ENCODE assay signal across 8 cellular contexts in the genomic region with DNA sequence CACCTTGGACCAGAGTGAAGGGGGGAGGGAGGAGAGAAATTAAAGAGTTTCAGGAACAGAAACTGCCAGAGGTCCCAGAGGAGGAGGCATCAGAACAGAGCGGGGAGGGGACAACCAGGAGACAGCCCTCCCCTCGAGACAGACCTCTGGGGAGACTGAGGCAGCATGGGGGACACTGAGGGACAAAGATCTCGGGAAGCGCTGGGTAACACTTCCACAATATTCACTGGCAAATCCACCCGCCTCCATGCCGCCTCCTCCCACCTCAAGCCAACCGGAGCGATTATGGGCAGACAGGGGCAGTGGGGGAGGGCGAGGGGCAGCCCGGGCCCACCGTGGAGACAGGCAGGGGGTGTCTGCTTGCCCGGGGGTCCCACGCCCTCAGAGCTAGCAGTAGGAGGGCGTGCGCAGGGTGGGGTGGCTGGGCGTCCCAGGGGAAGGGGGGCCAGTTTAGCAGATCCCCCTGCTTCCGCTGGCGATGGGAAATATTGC. TPM values are rescaled to one million over a fixed set of nuclear protein-coding genes. Genes with fewer than 3 reads are reported as not detected.
A peak's percentile ranks its signal among the peaks of the same experiment; 100 is the strongest.
DNase-seq lines count a peak whose midpoint lies in the region; ATAC-seq, FAIRE-seq and TF ChIP-seq lines count a peak whose summit lies in the region.

No MANE protein-coding gene starts in this region.

- TF ChIP-seq EP300 in A549 (IDR thresholded peaks at IDR 0.05) (no peak), K562 (IDR thresholded peaks at IDR 0.05; ENCODE audit: low read length) (no peak)

- peaks cover 84% of the 10 kb centered on the region for H3K79me2 ChIP-seq in K562 (ENCODE audit: control insufficient read depth, insufficient read depth, low read length)

- H3K27ac ChIP-seq in A549 (peak overlapping the region; percentile 90 to 98), HL-60 (replicated peaks) (no peak overlapping the region), K562 (ENCODE audit: extremely low read depth, low read depth, low read length) (peak overlapping the region; percentile 83; the same call in 1 of the 3 replicates), mesodermal cell (ENCODE audit: low read depth, low read length, severe bottlenecking) (no peak overlapping the region)

- peaks cover 9% of the 10 kb centered on the region for H4K20me1 ChIP-seq in K562 (replicated peaks; ENCODE audit: control insufficient read depth, insufficient read depth, low read length)

- intact Hi-C loops in K562 (cut with micrococcal nuclease): no loop called here

- TF ChIP-seq CTCF in A549 (IDR thresholded peaks at IDR 0.05) (no peak), HL-60 (IDR thresholded peaks at IDR 0.05; ENCODE audit: insufficient read depth, low read length) (no peak), K562 (IDR thresholded peaks at IDR 0.05 in 2 of 3, conservative IDR thresholded peaks at IDR 0.05 in 1 of 3; ENCODE audit: insufficient read depth in 2 of 3, low read depth in 1 of 3, low read length in 3 of 3) (no peak)

- DNase-seq in A549 (ENCODE audit: low read depth in 1 of 2, low spot score in 1 of 2) (no peak), HL-60 (ENCODE audit: low read depth in 1 of 2, low spot score in 1 of 2) (no peak), K562 (ENCODE audit: extremely low read depth in 1 of 4, low spot score in 3 of 4) (no peak), superior temporal gyrus (ENCODE audit: extremely low spot score) (no peak), amygdala (lab: John Stamatoyannopoulos, UW) (no peak), DMS53 (lab: John Stamatoyannopoulos, UW) (no peak), NCI-H1436 treated with DMSO at 0.1 percent for 48 hours (lab: John Stamatoyannopoulos, UW) (no peak)

- H3K9ac ChIP-seq in K562 (ENCODE audit: insufficient read depth in 1 of 2, low read depth in 2 of 2, low read length in 2 of 2): peak overlapping the region; percentile 86 to 94

- H3K4me2 ChIP-seq in A549 (peak overlapping the region; percentile 82), K562 (ENCODE audit: insufficient read depth, low read length) (peak overlapping the region; percentile 92)

- TF ChIP-seq RAD21 in A549 (conservative IDR thresholded peaks at IDR 0.05 in 1 of 2, IDR thresholded peaks at IDR 0.05 in 1 of 2) (no peak), K562 (CRISPR knock-in tag; conservative IDR thresholded peaks at IDR 0.05 in 1 of 2, IDR thresholded peaks at IDR 0.05 in 1 of 2) (no peak)

- CTCF ChIA-PET in A549 (lab: Yijun Ruan, JAX) (interaction anchor here (0.6 to 5.8 kb wide), 5 partner anchors 12 to 299 kb away, joined by 3 to 107 read pairs (median 5); a partner anchor contains a TSS), K562 (lab: Yijun Ruan, JAX; ENCODE audit: low intra/inter-chr PET ratio) (no interaction called here)

- POLR2A ChIA-PET in A549 (lab: Yijun Ruan, JAX) (no interaction called here), K562 (lab: Yijun Ruan, JAX) (interaction anchor here (0.6 to 0.9 kb wide), 3 partner anchors 10 to 15 kb away, joined by 3 read pairs; no protein-coding TSS in a partner anchor)

- in situ Hi-C loops in K562 (cut with MboI): no loop called here

- BruUV-seq in K562 (replicated peaks; lab: Mats Ljungman, UMichigan): no TSS peak

- no peak for TF ChIP-seq POLR2A in A549 (IDR thresholded peaks at IDR 0.05; ENCODE audit: low read length)
- no peak for TF ChIP-seq POLR2A in K562 (conservative IDR thresholded peaks at IDR 0.05)

- H3K27me3 ChIP-seq in HL-60 (ENCODE audit: insufficient read depth, poor library complexity, severe bottlenecking): peaks cover 45% of the 10 kb centered on the region
- no peaks in the 10 kb centered on the region for H3K27me3 ChIP-seq in K562 (ENCODE audit: control insufficient read depth in 2 of 2, insufficient read depth in 2 of 2, low read length in 2 of 2)

- peaks cover 6% of the 10 kb centered on the region; the same call in 1 of the 3 replicates for H3K36me3 ChIP-seq in K562 (ENCODE audit: control insufficient read depth, insufficient read depth, low read length)
- peaks cover 15% of the 10 kb centered on the region for H3K36me3 ChIP-seq in mesodermal cell (ENCODE audit: control insufficient read depth, insufficient read depth, low read length)

- ATAC-seq in A549 (no peak), K562 (no peak)

- no peak for FAIRE-seq in A549 (lab: Jason Lieb, UNC)
- no peak for FAIRE-seq in K562 (lab: Jason Lieb, UNC)

- H3K9me1 ChIP-seq in K562 (ENCODE audit: control insufficient read depth, insufficient read depth, low read length): peaks cover 4% of the 10 kb centered on the region

- no peaks in the 10 kb centered on the region for H3K9me3 ChIP-seq in A549
- no peaks in the 10 kb centered on the region for H3K9me3 ChIP-seq in K562 (replicated peaks; ENCODE audit: control insufficient read depth, insufficient read depth, low read depth, low read length)
- no peaks in the 10 kb centered on the region for H3K9me3 ChIP-seq in mesodermal cell (ENCODE audit: control insufficient read depth, low read length)

- 6% methylated on average over 18 of the region's 18 CpGs for WGBS in A549 (ENCODE audit: missing lambda C conversion rate)
- WGBS in K562 (ENCODE audit: insufficient coverage, low coverage, missing lambda C conversion rate): 14% methylated on average over 14 of the region's 18 CpGs
- WGBS in mesodermal cell (ENCODE audit: insufficient coverage in 2 of 2), 2 experiments: 2 to 6% methylated on average over 3 to 13 of the region's 18 CpGs

- H2AFZ ChIP-seq in K562 (ENCODE audit: low read depth, low read length): 0 out of 2 replicates have a peak overlapping the region, but pooled peaks have one; percentile 19

- peak overlapping the region; percentile 96 for H3K4me3 ChIP-seq in A549
- H3K4me3 ChIP-seq in HL-60 (replicated peaks; ENCODE audit: insufficient read depth, low read length): peak overlapping the region; percentile 52
- H3K4me3 ChIP-seq in K562: peak overlapping the region; percentile 92
- peak overlapping the region; percentile 93 for H3K4me3 ChIP-seq in mesodermal cell (ENCODE audit: extremely low read depth, insufficient read depth, low read length, poor library complexity, severe bottlenecking)

- peaks cover 49% of the 10 kb centered on the region for H3K4me1 ChIP-seq in A549
- peaks cover 22 to 56% of the 10 kb centered on the region in 2 experiments for H3K4me1 ChIP-seq in K562 (replicated peaks in 1 of 2; ENCODE audit: control insufficient read depth in 2 of 2, insufficient read depth in 2 of 2, low read length in 2 of 2)
- H3K4me1 ChIP-seq in mesodermal cell (ENCODE audit: control insufficient read depth, insufficient read depth, low read length, poor library complexity, severe bottlenecking): peaks cover 6% of the 10 kb centered on the region

RNA-seq across cellular contexts. Expression of a gene that starts 1.2 kb away (rescaled TPM):
- polyA plus RNA-seq in A549 (2011; rRNA removed) (19.9 and 21.2 TPM in 2 replicates), A549 (2017; fragmentation: RNase III; extraction: RNeasy Plus Mini Kit Qiagen cat#74134 plus additional on column Dnase treatment) (33.9 to 43.6 TPM (median 42.5 TPM) in 3 replicates), K562 (2011; rRNA removed) (5.9 and 7.0 TPM in 2 replicates), K562 (2014; fragmentation: Illumina TruSeq; extraction: Trizol) (14.0 and 17.8 TPM in 2 replicates), K562 (2014; fragmentation: Nextera tagmentation; extraction: Ambion mirVana) (1 to 10 TPM; 1.3 to 1.4 TPM), K562 (2014; rRNA removed) (17.1 and 20.3 TPM in 2 replicates)
- 44.9 and 56.9 TPM in 2 replicates for polyA plus RNA-seq in A549 (2012; cell fraction: cytosol; rRNA removed)
- 70.5 and 88.3 TPM in 2 replicates for polyA plus RNA-seq in A549 (2012; cell fraction: nucleus; rRNA removed)
- 30.6 and 31.4 TPM in 2 replicates for polyA minus RNA-seq in A549 (2011; rRNA and poly(A)+ RNA removed)
- 12.2 and 22.3 TPM in 2 replicates for total RNA-seq in K562 (2011; cell fraction: chromatin; rRNA removed; ENCODE audit: low replicate concordance)
- 14.2 and 14.7 TPM in 2 replicates for total RNA-seq in K562 (2011; cell fraction: nucleolus; rRNA removed)
- 12.9 and 19.9 TPM in 2 replicates for total RNA-seq in K562 (2011; cell fraction: nucleoplasm; rRNA removed)
- total RNA-seq in K562 (2014; rRNA removed) (6.6 and 8.3 TPM in 2 replicates), K562 (2014; rRNA removed; fragmentation: Illumina TruSeq; extraction: Trizol) (3.0 and 3.7 TPM in 2 replicates), K562 (2015; rRNA removed; fragmentation: Illumina TruSeq; extraction: Trizol) (4.0 and 5.1 TPM in 2 replicates), K562 (2021) (33.4 and 33.7 TPM in 2 replicates)
- 7.1 and 19.3 TPM in 2 replicates for polyA plus RNA-seq in K562 (2011; cell fraction: cytosol; rRNA removed)
- polyA plus RNA-seq in K562 (2011; cell fraction: nucleus; rRNA removed): 12.9 and 33.2 TPM in 2 replicates
- 22.2 and 28.1 TPM in 2 replicates for polyA plus RNA-seq in K562 (2012)
- polyA minus RNA-seq in K562 (2011; rRNA and poly(A)+ RNA removed): 4.2 and 5.7 TPM in 2 replicates
- 12.4 and 18.0 TPM in 2 replicates for polyA minus RNA-seq in K562 (2011; cell fraction: cytosol; rRNA and poly(A)+ RNA removed)
- 3.0 and 5.5 TPM in 2 replicates for polyA minus RNA-seq in K562 (2011; cell fraction: nucleus; rRNA and poly(A)+ RNA removed)
- polyA plus RNA-seq in mesodermal cell (2013, experiment 1 of 2): 63.2 TPM
- polyA plus RNA-seq in mesodermal cell (2013, experiment 2 of 2): 51.2 TPM

RNA-seq across cellular contexts. Expression of a gene that starts 5.6 kb away (rescaled TPM):
- polyA plus RNA-seq in A549 (2011; rRNA removed) (417 and 467 TPM in 2 replicates), A549 (2017; fragmentation: RNase III; extraction: RNeasy Plus Mini Kit Qiagen cat#74134 plus additional on column Dnase treatment) (463 to 466 TPM (median 465 TPM) in 3 replicates), K562 (2011; rRNA removed) (331 and 538 TPM in 2 replicates), K562 (2014; fragmentation: Illumina TruSeq; extraction: Trizol) (538 and 584 TPM in 2 replicates), K562 (2014; fragmentation: Nextera tagmentation; extraction: Ambion mirVana) (1,000 to 10,000 TPM; 2,413 to 2,775 TPM), K562 (2014; rRNA removed) (729 and 824 TPM in 2 replicates)
- polyA plus RNA-seq in A549 (2012; cell fraction: cytosol; rRNA removed): 1,169 and 1,263 TPM in 2 replicates
- 923 and 1,034 TPM in 2 replicates for polyA plus RNA-seq in A549 (2012; cell fraction: nucleus; rRNA removed)
- 409 and 535 TPM in 2 replicates for polyA minus RNA-seq in A549 (2011; rRNA and poly(A)+ RNA removed)
- total RNA-seq in K562 (2011; cell fraction: chromatin; rRNA removed; ENCODE audit: low replicate concordance): 28.6 and 81.3 TPM in 2 replicates
- total RNA-seq in K562 (2011; cell fraction: nucleolus; rRNA removed): 130 and 156 TPM in 2 replicates
- total RNA-seq in K562 (2011; cell fraction: nucleoplasm; rRNA removed): 96.8 and 111 TPM in 2 replicates
- total RNA-seq in K562 (2014; rRNA removed) (509 and 525 TPM in 2 replicates), K562 (2014; rRNA removed; fragmentation: Illumina TruSeq; extraction: Trizol) (498 and 574 TPM in 2 replicates), K562 (2015; rRNA removed; fragmentation: Illumina TruSeq; extraction: Trizol) (469 and 476 TPM in 2 replicates), K562 (2021) (460 and 522 TPM in 2 replicates)
- 662 and 1,258 TPM in 2 replicates for polyA plus RNA-seq in K562 (2011; cell fraction: cytosol; rRNA removed)
- 149 and 186 TPM in 2 replicates for polyA plus RNA-seq in K562 (2011; cell fraction: nucleus; rRNA removed)
- 361 and 450 TPM in 2 replicates for polyA plus RNA-seq in K562 (2012)
- polyA minus RNA-seq in K562 (2011; rRNA and poly(A)+ RNA removed): 209 and 374 TPM in 2 replicates
- polyA minus RNA-seq in K562 (2011; cell fraction: cytosol; rRNA and poly(A)+ RNA removed): 99.7 and 217 TPM in 2 replicates
- 36.3 and 46.2 TPM in 2 replicates for polyA minus RNA-seq in K562 (2011; cell fraction: nucleus; rRNA and poly(A)+ RNA removed)
- 253 TPM for polyA plus RNA-seq in mesodermal cell (2013, experiment 1 of 2)
- 243 TPM for polyA plus RNA-seq in mesodermal cell (2013, experiment 2 of 2)

RNA-seq across cellular contexts. Expression of a gene that starts 16.8 kb away (rescaled TPM):
- polyA plus RNA-seq in A549 (2011; rRNA removed) (24.5 and 32.6 TPM in 2 replicates), A549 (2017; fragmentation: RNase III; extraction: RNeasy Plus Mini Kit Qiagen cat#74134 plus additional on column Dnase treatment) (33.0 to 35.4 TPM (median 34.3 TPM) in 3 replicates), K562 (2011; rRNA removed) (13.0 and 20.5 TPM in 2 replicates), K562 (2014; fragmentation: Illumina TruSeq; extraction: Trizol) (15.0 and 29.4 TPM in 2 replicates), K562 (2014; fragmentation: Nextera tagmentation; extraction: Ambion mirVana) (10 to 100 TPM in 1 of 2 experiments, 1 to 10 TPM in 1; 5.0 to 10.7 TPM), K562 (2014; rRNA removed) (38.9 and 57.5 TPM in 2 replicates)
- 41.3 and 55.7 TPM in 2 replicates for polyA plus RNA-seq in A549 (2012; cell fraction: cytosol; rRNA removed)
- polyA plus RNA-seq in A549 (2012; cell fraction: nucleus; rRNA removed): 21.1 and 28.7 TPM in 2 replicates
- polyA minus RNA-seq in A549 (2011; rRNA and poly(A)+ RNA removed): 12.7 and 18.5 TPM in 2 replicates
- total RNA-seq in K562 (2011; cell fraction: chromatin; rRNA removed; ENCODE audit: low replicate concordance): 5.3 and 11.2 TPM in 2 replicates
- 8.9 and 9.2 TPM in 2 replicates for total RNA-seq in K562 (2011; cell fraction: nucleolus; rRNA removed)
- total RNA-seq in K562 (2011; cell fraction: nucleoplasm; rRNA removed): 10.9 and 12.7 TPM in 2 replicates
- total RNA-seq in K562 (2014; rRNA removed) (21.7 and 29.6 TPM in 2 replicates), K562 (2014; rRNA removed; fragmentation: Illumina TruSeq; extraction: Trizol) (7.2 and 11.7 TPM in 2 replicates), K562 (2015; rRNA removed; fragmentation: Illumina TruSeq; extraction: Trizol) (15.6 and 15.7 TPM in 2 replicates), K562 (2021) (60.7 and 78.7 TPM in 2 replicates)
- 7.8 and 30.3 TPM in 2 replicates for polyA plus RNA-seq in K562 (2011; cell fraction: cytosol; rRNA removed)
- polyA plus RNA-seq in K562 (2011; cell fraction: nucleus; rRNA removed): 6.0 and 11.9 TPM in 2 replicates
- polyA plus RNA-seq in K562 (2012): 25.2 and 31.6 TPM in 2 replicates
- polyA minus RNA-seq in K562 (2011; rRNA and poly(A)+ RNA removed): 2.4 and 3.5 TPM in 2 replicates
- polyA minus RNA-seq in K562 (2011; cell fraction: cytosol; rRNA and poly(A)+ RNA removed): 4.8 and 12.4 TPM in 2 replicates
- polyA minus RNA-seq in K562 (2011; cell fraction: nucleus; rRNA and poly(A)+ RNA removed): 2.6 and 3.9 TPM in 2 replicates
- polyA plus RNA-seq in mesodermal cell (2013, experiment 1 of 2): 11.4 TPM
- 12.5 TPM for polyA plus RNA-seq in mesodermal cell (2013, experiment 2 of 2)

RNA-seq across cellular contexts. Expression of a gene that starts 41.9 kb away (rescaled TPM):
- 24.2 and 28.9 TPM in 2 replicates for polyA plus RNA-seq in A549 (2011; rRNA removed)
- polyA plus RNA-seq in A549 (2012; cell fraction: cytosol; rRNA removed): 25.0 and 29.5 TPM in 2 replicates
- 62.5 and 83.6 TPM in 2 replicates for polyA plus RNA-seq in A549 (2012; cell fraction: nucleus; rRNA removed)
- 24.6 to 29.9 TPM (median 28.3 TPM) in 3 replicates for polyA plus RNA-seq in A549 (2017; fragmentation: RNase III; extraction: RNeasy Plus Mini Kit Qiagen cat#74134 plus additional on column Dnase treatment)
- polyA minus RNA-seq in A549 (2011; rRNA and poly(A)+ RNA removed): 37.2 and 41.1 TPM in 2 replicates
- total RNA-seq in K562 (2011; cell fraction: chromatin; rRNA removed; ENCODE audit: low replicate concordance): 330 and 658 TPM in 2 replicates
- total RNA-seq in K562 (2011; cell fraction: nucleolus; rRNA removed): 248 and 270 TPM in 2 replicates
- 297 and 366 TPM in 2 replicates for total RNA-seq in K562 (2011; cell fraction: nucleoplasm; rRNA removed)
- 31.4 and 34.9 TPM in 2 replicates for total RNA-seq in K562 (2014; rRNA removed)
- 17.4 and 18.4 TPM in 2 replicates for total RNA-seq in K562 (2014; rRNA removed; fragmentation: Illumina TruSeq; extraction: Trizol)
- total RNA-seq in K562 (2015; rRNA removed; fragmentation: Illumina TruSeq; extraction: Trizol): 22.7 and 23.6 TPM in 2 replicates
- 61.3 and 71.7 TPM in 2 replicates for total RNA-seq in K562 (2021)
- 30.0 and 30.6 TPM in 2 replicates for polyA plus RNA-seq in K562 (2011; rRNA removed)
- 11.8 and 25.6 TPM in 2 replicates for polyA plus RNA-seq in K562 (2011; cell fraction: cytosol; rRNA removed)
- 127 and 214 TPM in 2 replicates for polyA plus RNA-seq in K562 (2011; cell fraction: nucleus; rRNA removed)
- polyA plus RNA-seq in K562 (2012): 36.2 and 46.8 TPM in 2 replicates
- polyA plus RNA-seq in K562 (2014; fragmentation: Illumina TruSeq; extraction: Trizol): 30.2 and 33.4 TPM in 2 replicates
- polyA plus RNA-seq in K562 (2014; fragmentation: Nextera tagmentation; extraction: Ambion mirVana): 1 to 10 TPM; 3.1 to 3.4 TPM
- polyA plus RNA-seq in K562 (2014; rRNA removed): 47.8 and 55.0 TPM in 2 replicates
- polyA minus RNA-seq in K562 (2011; rRNA and poly(A)+ RNA removed): 20.1 and 32.9 TPM in 2 replicates
- polyA minus RNA-seq in K562 (2011; cell fraction: cytosol; rRNA and poly(A)+ RNA removed): 13.9 and 19.0 TPM in 2 replicates
- polyA minus RNA-seq in K562 (2011; cell fraction: nucleus; rRNA and poly(A)+ RNA removed): 52.0 and 68.0 TPM in 2 replicates
- polyA plus RNA-seq in mesodermal cell (2013, experiment 1 of 2): 29.5 TPM
- polyA plus RNA-seq in mesodermal cell (2013, experiment 2 of 2): 25.8 TPM

RNA-seq across cellular contexts. Expression of a gene that starts 52.4 kb away (rescaled TPM):
- polyA plus RNA-seq in A549 (2011; rRNA removed): 40.3 and 42.5 TPM in 2 replicates
- polyA plus RNA-seq in A549 (2012; cell fraction: cytosol; rRNA removed): 35.4 and 40.9 TPM in 2 replicates
- 41.8 and 43.7 TPM in 2 replicates for polyA plus RNA-seq in A549 (2012; cell fraction: nucleus; rRNA removed)
- 53.7 to 56.7 TPM (median 55.3 TPM) in 3 replicates for polyA plus RNA-seq in A549 (2017; fragmentation: RNase III; extraction: RNeasy Plus Mini Kit Qiagen cat#74134 plus additional on column Dnase treatment)
- polyA minus RNA-seq in A549 (2011; rRNA and poly(A)+ RNA removed): 49.7 and 56.2 TPM in 2 replicates
- total RNA-seq in K562 (2011; cell fraction: chromatin; rRNA removed; ENCODE audit: low replicate concordance): 27.6 and 39.9 TPM in 2 replicates
- total RNA-seq in K562 (2011; cell fraction: nucleolus; rRNA removed): 17.5 and 18.2 TPM in 2 replicates
- 23.2 and 28.6 TPM in 2 replicates for total RNA-seq in K562 (2011; cell fraction: nucleoplasm; rRNA removed)
- total RNA-seq in K562 (2014; rRNA removed): 14.4 and 18.1 TPM in 2 replicates
- total RNA-seq in K562 (2014; rRNA removed; fragmentation: Illumina TruSeq; extraction: Trizol): 24.0 and 24.1 TPM in 2 replicates
- 27.9 and 29.3 TPM in 2 replicates for total RNA-seq in K562 (2015; rRNA removed; fragmentation: Illumina TruSeq; extraction: Trizol)
- 25.8 and 29.9 TPM in 2 replicates for total RNA-seq in K562 (2021)
- 16.6 and 23.0 TPM in 2 replicates for polyA plus RNA-seq in K562 (2011; rRNA removed)
- polyA plus RNA-seq in K562 (2011; cell fraction: cytosol; rRNA removed): 14.6 and 27.3 TPM in 2 replicates
- polyA plus RNA-seq in K562 (2011; cell fraction: nucleus; rRNA removed): 34.1 and 43.1 TPM in 2 replicates
- polyA plus RNA-seq in K562 (2012): 19.7 and 23.1 TPM in 2 replicates
- 25.5 and 29.6 TPM in 2 replicates for polyA plus RNA-seq in K562 (2014; fragmentation: Illumina TruSeq; extraction: Trizol)
- 1 to 10 TPM; 3.7 to 5.7 TPM for polyA plus RNA-seq in K562 (2014; fragmentation: Nextera tagmentation; extraction: Ambion mirVana)
- 17.9 and 27.2 TPM in 2 replicates for polyA plus RNA-seq in K562 (2014; rRNA removed)
- polyA minus RNA-seq in K562 (2011; rRNA and poly(A)+ RNA removed): 35.1 and 73.8 TPM in 2 replicates
- 15.0 and 21.8 TPM in 2 replicates for polyA minus RNA-seq in K562 (2011; cell fraction: cytosol; rRNA and poly(A)+ RNA removed)
- 7.5 and 10.6 TPM in 2 replicates for polyA minus RNA-seq in K562 (2011; cell fraction: nucleus; rRNA and poly(A)+ RNA removed)
- polyA plus RNA-seq in mesodermal cell (2013, experiment 1 of 2): 48.8 TPM
- polyA plus RNA-seq in mesodermal cell (2013, experiment 2 of 2): 39.8 TPM

Comparison
In these comparisons a context has a peak if more than half of its experiments do, and no peak if none do; other contexts are left out.
1. H3K27ac ChIP-seq: peak in A549 (2 of 2) and K562 (single experiment); none in HL-60 (single experiment) and mesodermal cell (single experiment).
2. Peak in every context shown above with its lines, with median percentiles within 50 percentile points of each other: H3K4me3 ChIP-seq.